In genomic region chrX:48854121-48854804, GRCh38 we compare ENCODE assay signal across 5 cellular contexts. TPM values are rescaled to one million over a fixed set of nuclear protein-coding genes. Genes with fewer than 3 reads are reported as not detected.
"Had no signal": no experiment of that assay in that cellular context is flagged by ENCODE, and none has a peak within 500 bp of the region (broad histone marks: within the 10 kb centered on the region; RNA-seq: fewer than 3 reads in every experiment).

No MANE protein-coding gene starts in this region.

RNA-seq across cellular contexts. Expression of gene PCSK1N, which starts 18.9 kb away (rescaled TPM):
- total RNA-seq: HFFc6, HT1080 had no signal

RNA-seq across cellular contexts. Expression of gene ERAS, which starts 27.9 kb away (rescaled TPM):
- total RNA-seq: H1, H9, HFFc6, HT1080 had no signal
- polyA plus RNA-seq: IgD-negative memory B cell had no signal
